In the genomic region with DNA sequence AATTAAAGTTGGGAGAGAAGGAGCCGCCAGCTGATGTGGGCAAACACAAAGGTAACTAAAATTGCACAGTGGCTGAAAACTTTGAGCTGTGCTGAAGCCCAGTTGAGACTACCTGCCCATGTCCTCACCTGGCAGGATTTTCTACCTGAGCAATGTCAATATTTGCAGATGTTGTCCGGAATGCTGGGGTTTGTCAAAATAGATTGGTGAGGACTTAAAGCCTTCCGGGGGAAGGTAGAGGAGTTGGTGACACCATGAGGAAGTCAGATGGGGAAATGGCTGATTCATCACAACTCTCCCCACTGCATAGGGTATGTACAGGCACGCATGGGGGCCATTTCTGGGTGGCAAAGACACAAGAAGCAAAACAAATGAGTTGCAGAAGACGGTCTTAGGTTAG, we compare ENCODE assay signal across 27 cellular contexts.
"Had no signal": no experiment of that assay in that cellular context is flagged by ENCODE, and none has a peak within 500 bp of the region (broad histone marks: within the 10 kb centered on the region; RNA-seq: fewer than 3 reads in every experiment).

No MANE protein-coding gene starts in this region.

- H3K27ac ChIP-seq: esophagus squamous epithelium, left ventricle myocardium inferior, ovary, right lobe of liver, upper lobe of right lung had no signal

- H3K27me3 ChIP-seq: esophagus squamous epithelium, ovary, right lobe of liver, upper lobe of right lung had no signal

- H3K4me3 ChIP-seq: esophagus squamous epithelium, left ventricle myocardium inferior, ovary, right lobe of liver, upper lobe of right lung had no signal

- H3K36me3 ChIP-seq: esophagus squamous epithelium, left ventricle myocardium inferior, ovary, right lobe of liver, upper lobe of right lung had no signal

- H3K4me1 ChIP-seq: left ventricle myocardium inferior, right lobe of liver, upper lobe of right lung had no signal

- DNase-seq: activated CD4-positive, alpha-beta memory T cell treated with anti-CD3 and anti-CD28 coated beads, Interleukin-2, amount 10 ng/mL, durations not matched to agents 7 days and 5 days; activated CD4-positive, alpha-beta T cell treated with anti-CD3 and anti-CD28 coated beads for 1 hour; activated CD4-positive, alpha-beta T cell treated with anti-CD3 and anti-CD28 coated beads, Interleukin-2, amount 10 ng/mL, durations not matched to agents 7 days and 5 days; activated CD8-positive, alpha-beta memory T cell treated with anti-CD3 and anti-CD28 coated beads, Interleukin-2, amount 50 U/mL, for 48 hours; activated gamma-delta T cell treated with Interleukin-2 at 50 U/mL for 16 hours; activated naive CD4-positive, alpha-beta T cell treated with anti-CD3 and anti-CD28 coated beads, Interleukin-2, amount 50 U/mL, for 16 hours; activated naive CD8-positive, alpha-beta T cell treated with anti-CD3 and anti-CD28 coated beads, Interleukin-2, amount 50 U/mL, for 24 hours; activated T-cell treated with anti-CD3 and anti-CD28 coated beads, Interleukin-2, amount 50 U/mL, for 24 hours; amygdala; central memory CD4-positive, alpha-beta T cell; esophagus squamous epithelium; foreskin melanocyte; left ventricle myocardium inferior; naive B cell; nephron progenitor cell; ovary; right lobe of liver; stimulated activated CD4-positive, alpha-beta T cell treated with anti-CD3 and anti-CD28 coated beads, Interleukin-1b, Interleukin-23, amount 100 ng/mL, for 48 hours; stimulated activated CD4-positive, alpha-beta T cell treated with anti-CD3 and anti-CD28 coated beads, Interleukin-4, amount 100 ng/mL, for 4 hours; stimulated activated CD8-positive, alpha-beta memory T cell treated with anti-CD3 and anti-CD28 coated beads, Interleukin-4, amount 100 ng/mL, for 48 hours; stimulated activated naive CD8-positive, alpha-beta T cell treated with anti-CD3 and anti-CD28 coated beads, Interleukin-15, amount 100 ng/mL, for 72 hours; substantia nigra; T-helper 17 cell; T1000; upper lobe of right lung had no signal

- H3K9me3 ChIP-seq: esophagus squamous epithelium, left ventricle myocardium inferior, ovary, right lobe of liver, upper lobe of right lung had no signal

- ATAC-seq: activated naive CD8-positive, alpha-beta T cell treated with anti-CD3 and anti-CD28 coated beads, Interleukin-2, amount 50 U/mL, for 24 hours; right lobe of liver; stimulated activated memory B cell treated with anti-CD40 and anti-IgM and Interleukin-4, amounts not matched to agents 10 μg/mL and 1 μg/mL and 100 μg/mL, for 72 hours; stimulated activated naive CD8-positive, alpha-beta T cell treated with anti-CD3 and anti-CD28 coated beads, Interleukin-15, amount 100 ng/mL, for 72 hours; T-helper 17 cell; upper lobe of right lung; WTC11 had no signal
